31 cellular contexts compared by ENCODE assay signal in genomic region chr5:56518820-56519219, GRCh38.
"Had no signal": no experiment of that assay in that cellular context is flagged by ENCODE, and none has a peak within 500 bp of the region (broad histone marks: within the 10 kb centered on the region; RNA-seq: fewer than 3 reads in every experiment).

No MANE protein-coding gene starts in this region.

- H3K9ac ChIP-seq: KMS-11 had no signal

- DNase-seq: activated B cell treated with CpG ODN at 0.5 μM for 24 hours; activated CD4-positive, alpha-beta T cell treated with anti-CD3 and anti-CD28 coated beads for 4 hours; activated CD4-positive, CD25-positive, alpha-beta regulatory T cell treated with anti-CD3 and anti-CD28 coated beads, Interleukin-2, amount 50 U/mL, for 72 hours; activated CD8-positive, alpha-beta T cell treated with anti-CD3 and anti-CD28 coated beads for 36 hours; activated gamma-delta T cell; activated naive CD4-positive, alpha-beta T cell treated with Interleukin-2 at 50 U/mL for 16 hours; activated naive CD8-positive, alpha-beta T cell treated with anti-CD3 and anti-CD28 coated beads, Interleukin-2, amount 50 U/mL, for 24 hours; activated T-cell treated with anti-CD3 and anti-CD28 coated beads, Interleukin-2, amount 50 U/mL, for 24 hours; anterior cingulate cortex; central memory CD4-positive, alpha-beta T cell; MM.1S; MV-4-11; NCI-H1092; NCI-H1436 treated with DMSO at 0.1 percent for 48 hours; NCI-H1694 treated with DMSO at 0.1 percent for 48 hours; NCI-H2029; NCI-H345; NCI-H524 treated with DMSO at 0.1 percent for 48 hours; NK-92 treated with Interleukin-12 subunit alpha and Interleukin-12 subunit beta, amount 100 ng/mL, for 24 hours; PC-3; Peyer's patch; SIG-M5; T-cell; T-helper 2 cell; T-helper 9 cell had no signal

- H3K27me3 Mint-ChIP-seq: activated B cell treated with CpG ODN at 0.5 μM for 24 hours; activated CD8-positive, alpha-beta T cell treated with anti-CD3 and anti-CD28 coated beads for 36 hours; activated naive CD8-positive, alpha-beta T cell; activated T-cell treated with anti-CD3 and anti-CD28 coated beads, Interleukin-2, amount 50 U/mL, for 24 hours; brain had no signal

- H3K27ac ChIP-seq: KMS-11, Peyer's patch, RWPE1, VCaP had no signal

- H3K4me2 ChIP-seq: KMS-11 had no signal

- H3K9me3 Mint-ChIP-seq: activated B cell treated with CpG ODN at 0.5 μM for 24 hours; activated CD8-positive, alpha-beta T cell treated with anti-CD3 and anti-CD28 coated beads for 36 hours; activated naive CD8-positive, alpha-beta T cell treated with anti-CD3 and anti-CD28 coated beads, Interleukin-2, amount 50 U/mL, for 24 hours; activated T-cell treated with anti-CD3 and anti-CD28 coated beads, Interleukin-2, amount 50 U/mL, for 24 hours; activated T-helper 2 cell treated with anti-CD3 and anti-CD28 coated beads, Interferon-gamma antibody, Interleukin-2, Interleukin-4, amounts not matched to agents 10 μg/mL and 5 μg/mL and 100 μg/mL, durations not matched to agents 14 hours and 24 hours and 36 hours; T-cell had no signal

- H3K36me3 Mint-ChIP-seq: activated naive CD8-positive, alpha-beta T cell; brain; T-cell had no signal

- H3K4me3 ChIP-seq: Peyer's patch had no signal

- H3K9me3 ChIP-seq: Peyer's patch had no signal

- H3K36me3 ChIP-seq: Peyer's patch had no signal

- H3K4me3 Mint-ChIP-seq: activated B cell treated with CpG ODN at 0.5 μM for 24 hours; activated CD8-positive, alpha-beta T cell treated with anti-CD3 and anti-CD28 coated beads for 36 hours; activated naive CD8-positive, alpha-beta T cell; activated naive CD8-positive, alpha-beta T cell treated with anti-CD3 and anti-CD28 coated beads, Interleukin-2, amount 50 U/mL, for 24 hours; activated T-cell treated with anti-CD3 and anti-CD28 coated beads, Interleukin-2, amount 50 U/mL, for 24 hours; brain; T-cell had no signal

- H3K27ac Mint-ChIP-seq: activated B cell treated with CpG ODN at 0.5 μM for 24 hours; activated CD8-positive, alpha-beta T cell treated with anti-CD3 and anti-CD28 coated beads for 36 hours; activated naive CD8-positive, alpha-beta T cell; activated naive CD8-positive, alpha-beta T cell treated with anti-CD3 and anti-CD28 coated beads, Interleukin-2, amount 50 U/mL, for 24 hours; activated T-cell treated with anti-CD3 and anti-CD28 coated beads, Interleukin-2, amount 50 U/mL, for 24 hours; activated T-helper 2 cell treated with anti-CD3 and anti-CD28 coated beads, Interferon-gamma antibody, Interleukin-2, Interleukin-4, amounts not matched to agents 10 μg/mL and 5 μg/mL and 100 μg/mL, durations not matched to agents 14 hours and 24 hours and 36 hours; brain; T-cell had no signal

- H3K27me3 ChIP-seq: Peyer's patch had no signal
